18 cellular contexts compared by ENCODE assay signal in the genomic region with DNA sequence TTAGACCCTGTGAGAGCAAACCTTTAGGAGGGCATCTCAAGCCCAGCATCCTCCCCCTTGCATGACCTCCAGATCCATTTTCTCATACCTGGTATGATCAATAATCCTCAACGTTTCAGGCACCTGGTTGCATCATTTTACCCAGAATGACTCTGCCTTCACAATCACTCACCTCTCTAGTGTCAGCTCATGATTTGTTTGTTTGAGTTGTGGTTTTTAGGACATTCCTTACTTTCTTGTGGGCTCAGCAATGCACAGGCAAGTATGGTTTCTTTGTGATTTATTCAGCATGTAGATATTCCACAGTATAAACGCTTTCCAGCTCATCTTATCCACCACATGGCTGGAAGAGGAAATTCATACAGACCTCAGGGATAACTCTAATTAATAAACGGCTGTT.
A peak's percentile ranks its signal among the peaks of the same experiment; 100 is the strongest.
DNase-seq lines count a peak whose midpoint lies in the region; ATAC-seq lines count a peak whose summit lies in the region.
"Had no signal": no experiment of that assay in that cellular context is flagged by ENCODE, and none has a peak within 500 bp of the region (broad histone marks: within the 10 kb centered on the region; RNA-seq: fewer than 3 reads in every experiment).

No MANE protein-coding gene starts in this region.

- DNase-seq in HPDE6-E6E7 (ENCODE audit: extremely low spot score) (peak; percentile 33), RPMI7951 (ENCODE audit: low read depth) (peak; percentile 58), epithelial cell of prostate (ENCODE audit: low read depth, low spot score) (peak; percentile 77), renal cortical epithelial cell (ENCODE audit: low read depth) (peak; percentile 88), SW 1271 (lab: John Stamatoyannopoulos, UW) (no peak)
- DNase-seq: activated CD4-positive, alpha-beta T cell treated with anti-CD3 and anti-CD28 coated beads, Interleukin-2, amount 10 ng/mL, durations not matched to agents 24 days and 14 days; activated naive CD4-positive, alpha-beta T cell treated with Interleukin-2 at 50 U/mL for 16 hours; DMS153; NCI-H446; sigmoid colon; stimulated activated CD4-positive, alpha-beta T cell treated with anti-CD3 and anti-CD28 coated beads, Interleukin-2, amount 100 ng/mL, for 48 hours had no signal

- H3K27ac ChIP-seq in epithelial cell of prostate, result peak overlapping the region; percentile 63
- H3K27ac ChIP-seq: BLaER1 treated with 17β-estradiol and CSF1 and Interleukin-3, amounts not matched to agents 10 nM and 100 nM; cardiac muscle cell; HL-60; sigmoid colon; SK-N-MC; suprapubic skin had no signal

- ATAC-seq in GM18517 (IDR thresholded peaks at IDR 0.05; ENCODE audit: unreplicated experiment) (no peak), GM18868 (IDR thresholded peaks at IDR 0.05; ENCODE audit: unreplicated experiment) (no peak)

Comparison
In these comparisons a context has a peak if more than half of its experiments do, and no peak if none do; other contexts are left out.
1. DNase-seq: peak in HPDE6-E6E7 (single experiment), RPMI7951 (single experiment), epithelial cell of prostate (single experiment) and renal cortical epithelial cell (single experiment); none in SW 1271 (0 of 2).